In genomic region chr5:94618493-94619328, GRCh38 we compare ENCODE assay signal across 8 cellular contexts. TPM values are rescaled to one million over a fixed set of nuclear protein-coding genes. Genes with fewer than 3 reads are reported as not detected.
DNase-seq lines count a peak whose midpoint lies in the region; ATAC-seq and TF ChIP-seq lines count a peak whose summit lies in the region.

Gene KIAA0825, minus strand, starts transcription at chr5:94618604. Its CDS starts 81,478 bp downstream, at chr5:94537126.
Gene SLF1, plus strand, starts transcription at chr5:94618669. Its CDS starts 10,142 bp downstream, at chr5:94628811.

- H3K9me3 ChIP-seq in spleen, result no peaks in the 10 kb centered on the region

- intact Hi-C loops in spleen (cut with DNase I; ENCODE audit: low total_unique reads), result no loop called here

- H3K4me3 Mint-ChIP-seq in WTC11, result peak within 1 kb of the TSS; percentile 93

- peak in 1 of 3 donors; percentile 31 for TF ChIP-seq POLR2A in spleen (IDR thresholded peaks at IDR 0.05)

- peak within 1 kb of the TSS; percentile 39 for H3K27ac ChIP-seq in caudate nucleus (ENCODE audit: low read depth, low read length)
- peak within 1 kb of the TSS; percentile 68 to 90 (median 83) for H3K27ac ChIP-seq in spleen

- peaks cover 4 to 67% (median 50%) of the 10 kb centered on the region in 6 donors for H3K4me1 ChIP-seq in spleen

- CTCF ChIA-PET in AG04449 (lab: Yijun Ruan, JAX) (no interaction called here), WTC11 (lab: Charles Lee) (interaction anchor here (0.8 to 1.5 kb wide), 4 partner anchors 11 to 193 kb away, joined by 3 to 4 read pairs (median 4); no protein-coding TSS in a partner anchor)

- H3K9me3 Mint-ChIP-seq in WTC11, result no peaks in the 10 kb centered on the region

- 0 to 1% (median 0%) methylated on average over 34 to 63 of the region's 63 CpGs for WGBS in spleen, 5 donors

- DNase-seq in AG04449 (ENCODE audit: low read depth, low spot score) (peak; percentile 24), NCI-H2227 (lab: John Stamatoyannopoulos, UW; ENCODE audit: unreplicated experiment) (peak; percentile 88), WTC11 (ENCODE audit: low spot score) (peak; percentile 91), caudate nucleus (lab: John Stamatoyannopoulos, UW) (peak; percentile 31 to 91 (median 80)), iris pigment epithelial cell (ENCODE audit: low read depth) (peak; percentile 93), spleen (peak; percentile 97)

- no peaks in the 10 kb centered on the region for H3K36me3 Mint-ChIP-seq in WTC11

- peak within 1 kb of the TSS; percentile 97 for H3K27ac Mint-ChIP-seq in WTC11

- H3K4me3 ChIP-seq in AG04449 (ENCODE audit: low read depth, low read length), result peak within 1 kb of the TSS; percentile 82
- H3K4me3 ChIP-seq in spleen, result peak within 1 kb of the TSS; percentile 83 to 98 (median 92)

- no peaks in the 10 kb centered on the region for H3K36me3 ChIP-seq in spleen

- no peaks in the 10 kb centered on the region for H3K27me3 ChIP-seq in spleen (replicated peaks in 1 of 7)

- no peaks in the 10 kb centered on the region for H3K27me3 Mint-ChIP-seq in WTC11 (ENCODE audit: low read depth)

- no peak for TF ChIP-seq CTCF in AG04449 (IDR thresholded peaks at IDR 0.05; ENCODE audit: insufficient read depth, low read length, missing control alignments)
- no peak for TF ChIP-seq CTCF in WTC11 (IDR thresholded peaks at IDR 0.05)
- peak in 3 of 11 experiments; percentile 5 to 32 (median 26) for TF ChIP-seq CTCF in spleen (IDR thresholded peaks at IDR 0.05 in 8 of 11, conservative IDR thresholded peaks at IDR 0.05 in 3 of 11)

- POLR2A ChIA-PET in AG04449 (lab: Yijun Ruan, JAX) (no interaction called here), WTC11 (lab: Charles Lee) (interaction anchor here (0.7 kb wide), 1 partner anchor 11 kb away, joined by 3 read pairs; no protein-coding TSS in a partner anchor)

- peaks cover 39% of the 10 kb centered on the region for H3K4me1 Mint-ChIP-seq in WTC11

- peak; percentile 97 for ATAC-seq in GM18873 (IDR thresholded peaks at IDR 0.05; ENCODE audit: low FRiP score, unreplicated experiment)
- peak; percentile 98 for ATAC-seq in HG03135 (IDR thresholded peaks at IDR 0.05; ENCODE audit: unreplicated experiment)
- peak; percentile 95 for ATAC-seq in WTC11

TF ChIP-seq in WTC11, 78 proteins besides CTCF, POLR2A, EP300 and RAD21 (continues in another document):
- TF ChIP-seq ERG (CRISPR knock-in tag; IDR thresholded peaks at IDR 0.05) (no peak), GTF2I (CRISPR knock-in tag; conservative IDR thresholded peaks at IDR 0.05) (no peak), MYBL2 (CRISPR knock-in tag; IDR thresholded peaks at IDR 0.05) (no peak), TP53 (CRISPR knock-in tag; IDR thresholded peaks at IDR 0.05) (0 out of 2 replicates have a peak, but pooled peaks have one; percentile 21), JAZF1 (CRISPR knock-in tag; IDR thresholded peaks at IDR 0.05) (no peak), ZMAT4 (CRISPR knock-in tag; IDR thresholded peaks at IDR 0.05) (no peak), NFE2L1 (CRISPR knock-in tag; IDR thresholded peaks at IDR 0.05) (no peak; the same call in 1 of the 2 replicates), ZNF281 (CRISPR knock-in tag; IDR thresholded peaks at IDR 0.05) (no peak), SMAD3 (CRISPR knock-in tag; IDR thresholded peaks at IDR 0.05; ENCODE audit: borderline replicate concordance) (no peak), ATF6 (CRISPR knock-in tag; IDR thresholded peaks at IDR 0.05) (no peak), NFYB (CRISPR knock-in tag; conservative IDR thresholded peaks at IDR 0.05; ENCODE audit: low read depth) (no peak), ATF3 (CRISPR knock-in tag; conservative IDR thresholded peaks at IDR 0.05) (no peak), FOXK1 (CRISPR knock-in tag; IDR thresholded peaks at IDR 0.05) (no peak), TCF7 (CRISPR knock-in tag; IDR thresholded peaks at IDR 0.05; ENCODE audit: low read depth) (no peak)

RNA-seq across cellular contexts. Expression of gene KIAA0825, which starts in this region (rescaled TPM):
- 1.3 to 1.6 TPM (median 1.5 TPM) in 3 replicates for total RNA-seq in WTC11 (2021)
- 10 to 100 TPM in 3 of 7 donors, 1 to 10 TPM in 4; 4.6 to 13.5 (median 10.0) TPM for total RNA-seq in spleen
- under 1 TPM; 0.20 to 0.38 (median 0.30) TPM for polyA plus RNA-seq in spleen

RNA-seq across cellular contexts. Expression of gene SLF1, which starts in this region (rescaled TPM):
- total RNA-seq in WTC11 (2021) (15.6 to 15.7 TPM (median 15.7 TPM) in 3 replicates), spleen (10 to 100 TPM in 5 of 7 donors, 1 to 10 TPM in 2; 7.9 to 18.7 (median 10.9) TPM)
- polyA plus RNA-seq in spleen, result 1 to 10 TPM; 5.0 to 5.4 (median 5.1) TPM

Comparison
In these comparisons a context has a peak if more than half of its experiments do, and no peak if none do; other contexts are left out.
1. Peak in every context shown above with its lines: DNase-seq, ATAC-seq, H3K4me3 ChIP-seq and H3K27ac ChIP-seq.
2. DNase-seq: peak in every context shown above with its lines; median percentile 97 in spleen; 93 in iris pigment epithelial cell; 91 in WTC11; 88 in NCI-H2227; 80 in caudate nucleus; 24 in AG04449.